7 cellular contexts compared by ENCODE assay signal in the genomic region with DNA sequence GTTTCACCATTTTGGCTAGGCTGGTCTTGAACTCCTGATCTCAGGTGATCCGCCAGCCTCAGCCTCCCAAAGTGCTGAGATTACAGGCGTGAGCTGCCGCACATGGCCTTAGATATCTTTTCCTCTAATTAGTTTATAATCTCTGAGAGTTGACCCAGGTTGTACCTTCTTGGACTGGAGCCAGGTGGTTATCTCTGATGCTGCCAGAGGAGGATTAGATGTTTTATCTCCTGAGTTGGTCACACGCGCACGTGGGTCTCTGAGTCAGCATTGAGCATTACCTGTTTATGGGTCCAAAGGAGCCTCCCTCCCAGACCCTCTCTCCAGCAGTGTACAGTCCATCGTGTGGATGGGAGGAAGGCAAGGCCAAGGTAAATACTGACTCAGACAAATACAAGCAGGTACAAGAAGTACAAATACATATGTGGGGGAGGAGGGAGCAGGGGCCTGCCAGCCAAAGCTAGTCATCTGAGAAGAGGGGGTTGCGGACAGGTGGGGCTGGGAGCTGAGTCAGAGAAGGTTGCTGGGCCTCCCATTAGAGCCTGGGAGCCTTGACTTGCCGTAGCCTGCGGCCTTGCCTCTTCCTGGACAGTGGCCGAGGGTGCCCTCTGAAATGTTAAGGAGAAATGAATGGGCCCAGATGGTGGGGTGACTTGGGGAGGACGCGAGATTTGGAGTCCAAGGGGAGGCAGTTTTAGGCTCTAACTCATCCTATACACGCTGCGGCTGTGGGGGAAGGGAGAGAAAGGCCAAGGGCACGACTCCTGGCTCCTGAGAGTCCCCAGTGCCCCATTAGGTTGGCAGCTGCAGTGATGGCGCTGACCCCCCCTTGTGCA. TPM values are rescaled to one million over a fixed set of nuclear protein-coding genes. Genes with fewer than 3 reads are reported as not detected.
DNase-seq lines count a peak whose midpoint lies in the region; ATAC-seq and TF ChIP-seq lines count a peak whose summit lies in the region.

No MANE protein-coding gene starts in this region.

- H3K4me3 ChIP-seq in esophagus squamous epithelium (no peak overlapping the region), skeletal muscle tissue (ENCODE audit: low read length in 3 of 3) (peak overlapping the region; percentile 14 to 56 (median 20))

- H3K27me3 ChIP-seq in esophagus squamous epithelium, result no peaks in the 10 kb centered on the region
- H3K27me3 ChIP-seq in skeletal muscle tissue (ENCODE audit: control insufficient read depth in 3 of 3, insufficient read depth in 3 of 3, low read length in 3 of 3), result no peaks in the 10 kb centered on the region

- TF ChIP-seq RAD21 in Ishikawa (IDR thresholded peaks at IDR 0.05; ENCODE audit: low read depth), result no peak

- H3K9ac ChIP-seq in skeletal muscle tissue (ENCODE audit: low read depth in 1 of 3, low read length in 3 of 3), result peak overlapping the region; percentile 74 to 92 (median 91)

- WGBS in esophagus squamous epithelium, 2 donors, result 24 to 46% methylated on average over 13 to 16 of the region's 17 CpGs

- no peaks in the 10 kb centered on the region for H3K9me3 ChIP-seq in esophagus squamous epithelium
- H3K9me3 ChIP-seq in skeletal muscle tissue (ENCODE audit: control insufficient read depth in 3 of 3, low read length in 3 of 3), result no peaks in the 10 kb centered on the region

- H3K27ac ChIP-seq in esophagus squamous epithelium (peak overlapping the region; percentile 76 to 96 (median 94)), skeletal muscle tissue (ENCODE audit: low read depth, low read length) (peak overlapping the region; percentile 92)

- intact Hi-C loops in esophagus squamous epithelium (cut with DNase I), result no loop called here

- H3K36me3 ChIP-seq in esophagus squamous epithelium, result no peaks in the 10 kb centered on the region
- peaks cover 0 to 3% (median 0%) of the 10 kb centered on the region in 3 donors for H3K36me3 ChIP-seq in skeletal muscle tissue (ENCODE audit: control insufficient read depth in 3 of 3, insufficient read depth in 3 of 3, low read length in 3 of 3)

- H3K4me1 ChIP-seq in esophagus squamous epithelium, result peaks cover 53 to 97% (median 75%) of the 10 kb centered on the region in 3 donors
- H3K4me1 ChIP-seq in skeletal muscle tissue (ENCODE audit: control insufficient read depth in 3 of 3, insufficient read depth in 3 of 3, low read length in 3 of 3), result peaks cover 57 to 70% (median 62%) of the 10 kb centered on the region in 3 donors

- no peak for TF ChIP-seq CTCF in esophagus squamous epithelium (IDR thresholded peaks at IDR 0.05)

- TF ChIP-seq POLR2A in esophagus squamous epithelium (IDR thresholded peaks at IDR 0.05), result peak in 1 of 4 donors; percentile 27

- DNase-seq in SW480 (ENCODE audit: low spot score), result peak; percentile 93
- DNase-seq in esophagus squamous epithelium (lab: John Stamatoyannopoulos, UW), result no peak
- no peak for DNase-seq in occipital lobe (lab: John Stamatoyannopoulos, UW)
- DNase-seq in middle frontal gyrus (ENCODE audit: extremely low spot score, low spot score), result no peak

- ATAC-seq in GM21737 (IDR thresholded peaks at IDR 0.05; ENCODE audit: unreplicated experiment), result no peak

- TF ChIP-seq EP300 in Ishikawa (IDR thresholded peaks at IDR 0.05; ENCODE audit: borderline replicate concordance), result peak; percentile 42; the same call in 1 of the 2 replicates

TF ChIP-seq in Ishikawa, 13 proteins besides CTCF, POLR2A, EP300 and RAD21:
- no peak for TF ChIP-seq CREB1 (IDR thresholded peaks at IDR 0.05; ENCODE audit: low read depth)
- TF ChIP-seq NFIC (IDR thresholded peaks at IDR 0.05), result peak; percentile 51

RNA-seq across cellular contexts. Expression of gene IL6R, which starts 13.1 kb away (rescaled TPM):
- total RNA-seq in esophagus squamous epithelium (10 to 100 TPM in 1 of 4 donors, 1 to 10 TPM in 3; 6.4 to 47.7 (median 8.1) TPM), skeletal muscle tissue (5.2 TPM), occipital lobe (2.8 TPM)

Comparison
In these comparisons a context has a peak if more than half of its experiments do, and no peak if none do; other contexts are left out.
1. H3K4me3 ChIP-seq: peak in skeletal muscle tissue (3 of 3); none in esophagus squamous epithelium (0 of 4).